ENCODE assay signal across 8 cellular contexts in genomic region chr2:207223051-207223450, GRCh38. TPM values are rescaled to one million over a fixed set of nuclear protein-coding genes. Genes with fewer than 3 reads are reported as not detected.
A peak's percentile ranks its signal among the peaks of the same experiment; 100 is the strongest.
DNase-seq lines count a peak whose midpoint lies in the region; ATAC-seq, FAIRE-seq and TF ChIP-seq lines count a peak whose summit lies in the region.

No MANE protein-coding gene starts in this region.

- H3K4me1 ChIP-seq in mesendoderm (ENCODE audit: control insufficient read depth, low read depth, low read length), result peaks cover 31% of the 10 kb centered on the region
- H3K4me1 ChIP-seq in thyroid gland, result peaks cover 11 to 23% of the 10 kb centered on the region in 2 donors
- H3K4me1 ChIP-seq in gastroesophageal sphincter, result peaks cover 0 to 30% (median 13%) of the 10 kb centered on the region in 3 donors

- H3K27ac ChIP-seq in mesendoderm (ENCODE audit: low read depth, low read length) (no peak overlapping the region), thyroid gland (no peak overlapping the region), gastroesophageal sphincter (no peak overlapping the region)

- no peak overlapping the region for H2BK120ac ChIP-seq in mesendoderm (ENCODE audit: low read depth, low read length)

- no peak overlapping the region for H3K9ac ChIP-seq in mesendoderm (ENCODE audit: low read length)

- peak; percentile 62 for ATAC-seq in HG02623 (IDR thresholded peaks at IDR 0.05; ENCODE audit: unreplicated experiment)
- no peak for ATAC-seq in gastroesophageal sphincter

- DNase-seq in activated CD4-positive, alpha-beta T cell treated with anti-CD3 and anti-CD28 coated beads, Interleukin-2, amount 50 U/mL, for 48 hours, result peak; percentile 48 to 64
- DNase-seq in activated CD4-positive, alpha-beta T cell treated with anti-CD3 and anti-CD28 coated beads, Interleukin-2, amount 50 U/mL, for 1 hour, result no peak
- DNase-seq in RCC 7860 (ENCODE audit: low spot score) (peak; percentile 87), mesendoderm (no peak), OCI-M1 (lab: John Stamatoyannopoulos, UW) (no peak), thyroid gland (no peak)

- H3K79me1 ChIP-seq in mesendoderm (ENCODE audit: low read length), result no peaks in the 10 kb centered on the region

- no peaks in the 10 kb centered on the region for H3K79me2 ChIP-seq in mesendoderm (ENCODE audit: control insufficient read depth, insufficient read depth, low read length)

- no peak overlapping the region for H3K23ac ChIP-seq in mesendoderm (ENCODE audit: low read length)

- H3K4me2 ChIP-seq in mesendoderm (ENCODE audit: low read length), result no peak overlapping the region

- no peaks in the 10 kb centered on the region for H3K9me3 ChIP-seq in thyroid gland
- no peaks in the 10 kb centered on the region for H3K9me3 ChIP-seq in gastroesophageal sphincter

- no peaks in the 10 kb centered on the region for H3K27me3 ChIP-seq in mesendoderm (ENCODE audit: insufficient read depth, low read length, poor library complexity)
- no peaks in the 10 kb centered on the region for H3K27me3 ChIP-seq in thyroid gland
- H3K27me3 ChIP-seq in gastroesophageal sphincter, result no peaks in the 10 kb centered on the region

- no peak for TF ChIP-seq EP300 in gastroesophageal sphincter (IDR thresholded peaks at IDR 0.05)

- H2BK5ac ChIP-seq in mesendoderm (ENCODE audit: low read length), result no peak overlapping the region

- H4K5ac ChIP-seq in mesendoderm (ENCODE audit: low read length), result no peak overlapping the region

- WGBS in mesendoderm (ENCODE audit: extremely low coverage, insufficient coverage, low lambda C conversion rate), result no CpG with 5 or more reads among the region's 3 CpGs
- WGBS in thyroid gland, 2 donors, result 82 to 88% methylated on average over 3 of the region's 3 CpGs
- WGBS in gastroesophageal sphincter (ENCODE audit: low coverage in 1 of 2), 2 donors, result 74% methylated on average over 3 of the region's 3 CpGs; no CpG with 5 or more reads in 1 of the 2 donors

- H3K18ac ChIP-seq in mesendoderm (ENCODE audit: low read length), result no peak overlapping the region

- H3K56ac ChIP-seq in mesendoderm (ENCODE audit: low read length), result no peak overlapping the region

- peak overlapping the region; percentile 66 for H2AK5ac ChIP-seq in mesendoderm (ENCODE audit: low read length)

- no peak overlapping the region for H4K8ac ChIP-seq in mesendoderm (ENCODE audit: low read depth, low read length)

- FAIRE-seq in RCC 7860 (lab: Jason Lieb, UNC), result peak; percentile 84

- H3K36me3 ChIP-seq in mesendoderm (ENCODE audit: control insufficient read depth, insufficient read depth, low read length) (no peaks in the 10 kb centered on the region), thyroid gland (no peaks in the 10 kb centered on the region), gastroesophageal sphincter (no peaks in the 10 kb centered on the region)

- no peak overlapping the region for H3K4ac ChIP-seq in mesendoderm (ENCODE audit: low read depth, low read length)

- intact Hi-C loops in thyroid gland (cut with DNase I), result no loop called here

- H3K4me3 ChIP-seq in mesendoderm (ENCODE audit: low read length), result no peak overlapping the region
- H3K4me3 ChIP-seq in thyroid gland (replicated peaks in 1 of 3), result no peak overlapping the region
- no peak overlapping the region for H3K4me3 ChIP-seq in gastroesophageal sphincter

- no peak overlapping the region for H2BK15ac ChIP-seq in mesendoderm (replicated peaks; ENCODE audit: low read depth)

- no peak for TF ChIP-seq CTCF in thyroid gland (IDR thresholded peaks at IDR 0.05)
- no peak for TF ChIP-seq CTCF in gastroesophageal sphincter (IDR thresholded peaks at IDR 0.05)

- TF ChIP-seq POLR2A in thyroid gland (IDR thresholded peaks at IDR 0.05) (no peak), gastroesophageal sphincter (IDR thresholded peaks at IDR 0.05) (no peak)

RNA-seq across cellular contexts. Expression of gene KLF7, which starts 57.3 kb away (rescaled TPM):
- 44.5 TPM for polyA plus RNA-seq in mesendoderm (2013, experiment 1 of 2)
- polyA plus RNA-seq in mesendoderm (2013, experiment 2 of 2), result 41.8 TPM
- total RNA-seq in thyroid gland (10 to 100 TPM; 19.4 to 29.5 (median 25.6) TPM), gastroesophageal sphincter (10 to 100 TPM; 30.7 to 59.3 (median 42.1) TPM)

Comparison
In these comparisons a context has a peak if more than half of its experiments do, and no peak if none do; other contexts are left out.
1. DNase-seq: peak in activated CD4-positive, alpha-beta T cell treated with anti-CD3 and anti-CD28 coated beads, Interleukin-2, amount 50 U/mL, for 48 hours (2 of 2) and RCC 7860 (single experiment); none in activated CD4-positive, alpha-beta T cell treated with anti-CD3 and anti-CD28 coated beads, Interleukin-2, amount 50 U/mL, for 1 hour (single experiment), mesendoderm (single experiment), OCI-M1 (single experiment) and thyroid gland (0 of 2).